Comparison of ENCODE assay signal across 1 cellular context in the genomic region with DNA sequence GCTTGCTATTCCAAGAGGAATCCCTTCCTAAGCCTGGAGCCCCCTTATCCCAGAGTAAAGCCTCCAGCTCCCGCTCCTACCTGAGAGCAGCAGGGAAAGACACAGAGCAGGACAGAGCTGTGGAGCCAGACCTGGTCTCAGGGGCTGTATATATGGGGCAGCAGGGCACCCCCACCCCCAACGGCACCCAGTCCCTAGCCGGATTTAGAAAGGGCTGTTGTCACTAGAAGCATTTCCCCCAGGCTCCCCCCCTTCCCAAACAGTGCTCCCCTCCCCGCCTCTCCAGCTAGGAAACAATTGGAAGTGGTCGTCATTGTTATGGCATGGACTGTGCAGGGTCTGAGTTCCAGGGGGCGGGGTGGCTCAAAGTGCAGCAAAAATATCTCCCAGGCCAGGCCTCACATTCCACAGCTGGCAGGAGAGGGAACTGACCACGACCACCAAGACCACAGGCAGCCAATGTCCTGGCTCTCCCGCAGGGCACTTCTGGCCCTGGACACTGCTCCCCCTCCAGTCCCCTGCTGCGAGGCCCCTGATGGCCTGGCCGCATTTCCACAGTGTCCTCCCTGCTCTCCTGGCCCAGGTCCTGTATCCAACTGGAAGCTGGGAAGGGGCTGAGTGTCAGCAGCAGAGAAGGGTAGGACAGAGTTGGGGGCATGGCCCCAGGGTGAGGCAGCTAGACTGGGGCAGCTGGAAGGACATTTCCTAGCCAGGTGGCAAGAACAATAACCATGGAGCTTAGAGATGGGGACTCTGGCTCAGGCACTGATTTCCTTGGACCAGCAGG.
TF ChIP-seq lines count a peak whose summit lies in the region.

TSS of gene MYH7 (minus strand) at position 121 of the 787 bp plus-strand sequence. CDS start 1,928 bp downstream, outside the sequence.

TF ChIP-seq in HepG2, 621 proteins besides CTCF, POLR2A, EP300 and RAD21 (continued from another document and continues in another):
- TF ChIP-seq PPARG (CRISPR knock-in tag; conservative IDR thresholded peaks at IDR 0.05) (no peak), TEAD2 (CRISPR knock-in tag; IDR thresholded peaks at IDR 0.05) (0 out of 2 replicates have a peak, but pooled peaks have one; percentile 56), HNF4A (CRISPR knock-in tag; IDR thresholded peaks at IDR 0.05) (peak; percentile 93), KAT8 (CRISPR knock-in tag; IDR thresholded peaks at IDR 0.05) (no peak), KLF15 (CRISPR knock-in tag; IDR thresholded peaks at IDR 0.05; ENCODE audit: borderline replicate concordance) (no peak), THAP11 (CRISPR knock-in tag; IDR thresholded peaks at IDR 0.05) (no peak), ZNF747 (CRISPR knock-in tag; IDR thresholded peaks at IDR 0.05; ENCODE audit: borderline replicate concordance) (peak; percentile 44; the same call in 1 of the 2 replicates), HOXA3 (CRISPR knock-in tag; IDR thresholded peaks at IDR 0.05) (peak; percentile 57; the same call in 1 of the 2 replicates), ZNF337 (CRISPR knock-in tag; IDR thresholded peaks at IDR 0.05; ENCODE audit: borderline replicate concordance, low read depth) (no peak), FOSL2 (CRISPR knock-in tag; IDR thresholded peaks at IDR 0.05) (no peak), ZNF18 (CRISPR knock-in tag; IDR thresholded peaks at IDR 0.05; ENCODE audit: insufficient replicate concordance) (no peak), ZNF34 (CRISPR knock-in tag; IDR thresholded peaks at IDR 0.05; ENCODE audit: borderline replicate concordance) (no peak), ZNF513 (CRISPR knock-in tag; conservative IDR thresholded peaks at IDR 0.05) (no peak), EEA1 (CRISPR knock-in tag; IDR thresholded peaks at IDR 0.05; ENCODE audit: borderline replicate concordance) (peak; percentile 85; the same call in 1 of the 2 replicates), KDM1A (CRISPR knock-in tag; IDR thresholded peaks at IDR 0.05) (no peak), ZNF143 (CRISPR knock-in tag; IDR thresholded peaks at IDR 0.05) (no peak), IKZF1 (IDR thresholded peaks at IDR 0.05) (no peak), SMAD1 (CRISPR knock-in tag; IDR thresholded peaks at IDR 0.05; ENCODE audit: borderline replicate concordance, low read depth) (0 out of 2 replicates have a peak, but pooled peaks have one; percentile 65), ZNF276 (CRISPR knock-in tag; IDR thresholded peaks at IDR 0.05; ENCODE audit: low read depth) (no peak), NR2C2 (CRISPR knock-in tag; IDR thresholded peaks at IDR 0.05; ENCODE audit: borderline replicate concordance) (no peak), MIER2 (CRISPR knock-in tag; IDR thresholded peaks at IDR 0.05) (no peak), SIX4 (CRISPR knock-in tag; IDR thresholded peaks at IDR 0.05) (no peak), ZNF263 (CRISPR knock-in tag; IDR thresholded peaks at IDR 0.05) (peak; percentile 87), ZNF260 (CRISPR knock-in tag; IDR thresholded peaks at IDR 0.05; ENCODE audit: borderline replicate concordance, low read depth) (no peak), ZNF44 (CRISPR knock-in tag; IDR thresholded peaks at IDR 0.05) (no peak), PHB2 (IDR thresholded peaks at IDR 0.05; ENCODE audit: partially characterized antibody) (no peak), ZNF816 (CRISPR knock-in tag; IDR thresholded peaks at IDR 0.05; ENCODE audit: borderline replicate concordance) (no peak), ATF7 (IDR thresholded peaks at IDR 0.05) (no peak), ATF7 (CRISPR knock-in tag; IDR thresholded peaks at IDR 0.05) (peak; percentile 95), BORCS8-MEF2B (CRISPR knock-in tag; IDR thresholded peaks at IDR 0.05) (0 out of 2 replicates have a peak, but pooled peaks have one; percentile 32), DBP (CRISPR knock-in tag; IDR thresholded peaks at IDR 0.05; ENCODE audit: not compliant biosample characterization) (no peak), ZNF878 (CRISPR knock-in tag; IDR thresholded peaks at IDR 0.05) (no peak), CBX2 (IDR thresholded peaks at IDR 0.05; ENCODE audit: low read depth, low read length) (no peak; the same call in 1 of the 2 replicates), CBX2 (CRISPR knock-in tag; IDR thresholded peaks at IDR 0.05; ENCODE audit: low read depth) (no peak), ZNF234 (CRISPR knock-in tag; conservative IDR thresholded peaks at IDR 0.05) (no peak), ZGPAT (CRISPR knock-in tag; IDR thresholded peaks at IDR 0.05) (no peak), MTF2 (CRISPR knock-in tag; IDR thresholded peaks at IDR 0.05; ENCODE audit: borderline replicate concordance) (peak; percentile 72; the same call in 1 of the 2 replicates), ZNF543 (CRISPR knock-in tag; IDR thresholded peaks at IDR 0.05) (0 out of 2 replicates have a peak, but pooled peaks have one; percentile 64)
- TF ChIP-seq, protein P1, sequence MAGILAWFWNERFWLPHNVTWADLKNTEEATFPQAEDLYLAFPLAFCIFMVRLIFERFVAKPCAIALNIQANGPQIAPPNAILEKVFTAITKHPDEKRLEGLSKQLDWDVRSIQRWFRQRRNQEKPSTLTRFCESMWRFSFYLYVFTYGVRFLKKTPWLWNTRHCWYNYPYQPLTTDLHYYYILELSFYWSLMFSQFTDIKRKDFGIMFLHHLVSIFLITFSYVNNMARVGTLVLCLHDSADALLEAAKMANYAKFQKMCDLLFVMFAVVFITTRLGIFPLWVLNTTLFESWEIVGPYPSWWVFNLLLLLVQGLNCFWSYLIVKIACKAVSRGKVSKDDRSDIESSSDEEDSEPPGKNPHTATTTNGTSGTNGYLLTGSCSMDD (CRISPR knock-in tag; IDR thresholded peaks at IDR 0.05): no peak
- TF ChIP-seq, protein P2, sequence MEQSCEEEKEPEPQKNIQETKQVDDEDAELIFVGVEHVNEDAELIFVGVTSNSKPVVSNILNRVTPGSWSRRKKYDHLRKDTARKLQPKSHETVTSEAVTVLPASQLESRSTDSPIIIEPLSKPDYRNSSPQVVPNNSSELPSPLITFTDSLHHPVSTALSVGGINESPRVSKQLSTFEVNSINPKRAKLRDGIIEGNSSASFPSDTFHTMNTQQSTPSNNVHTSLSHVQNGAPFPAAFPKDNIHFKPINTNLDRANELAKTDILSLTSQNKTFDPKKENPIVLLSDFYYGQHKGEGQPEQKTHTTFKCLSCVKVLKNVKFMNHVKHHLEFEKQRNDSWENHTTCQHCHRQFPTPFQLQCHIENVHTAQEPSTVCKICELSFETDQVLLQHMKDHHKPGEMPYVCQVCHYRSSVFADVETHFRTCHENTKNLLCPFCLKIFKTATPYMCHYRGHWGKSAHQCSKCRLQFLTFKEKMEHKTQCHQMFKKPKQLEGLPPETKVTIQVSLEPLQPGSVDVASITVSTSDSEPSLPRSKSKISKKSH (CRISPR knock-in tag; IDR thresholded peaks at IDR 0.05; ENCODE audit: borderline replicate concordance): no peak; the same call in none of the 2 replicates
- TF ChIP-seq, protein P3, sequence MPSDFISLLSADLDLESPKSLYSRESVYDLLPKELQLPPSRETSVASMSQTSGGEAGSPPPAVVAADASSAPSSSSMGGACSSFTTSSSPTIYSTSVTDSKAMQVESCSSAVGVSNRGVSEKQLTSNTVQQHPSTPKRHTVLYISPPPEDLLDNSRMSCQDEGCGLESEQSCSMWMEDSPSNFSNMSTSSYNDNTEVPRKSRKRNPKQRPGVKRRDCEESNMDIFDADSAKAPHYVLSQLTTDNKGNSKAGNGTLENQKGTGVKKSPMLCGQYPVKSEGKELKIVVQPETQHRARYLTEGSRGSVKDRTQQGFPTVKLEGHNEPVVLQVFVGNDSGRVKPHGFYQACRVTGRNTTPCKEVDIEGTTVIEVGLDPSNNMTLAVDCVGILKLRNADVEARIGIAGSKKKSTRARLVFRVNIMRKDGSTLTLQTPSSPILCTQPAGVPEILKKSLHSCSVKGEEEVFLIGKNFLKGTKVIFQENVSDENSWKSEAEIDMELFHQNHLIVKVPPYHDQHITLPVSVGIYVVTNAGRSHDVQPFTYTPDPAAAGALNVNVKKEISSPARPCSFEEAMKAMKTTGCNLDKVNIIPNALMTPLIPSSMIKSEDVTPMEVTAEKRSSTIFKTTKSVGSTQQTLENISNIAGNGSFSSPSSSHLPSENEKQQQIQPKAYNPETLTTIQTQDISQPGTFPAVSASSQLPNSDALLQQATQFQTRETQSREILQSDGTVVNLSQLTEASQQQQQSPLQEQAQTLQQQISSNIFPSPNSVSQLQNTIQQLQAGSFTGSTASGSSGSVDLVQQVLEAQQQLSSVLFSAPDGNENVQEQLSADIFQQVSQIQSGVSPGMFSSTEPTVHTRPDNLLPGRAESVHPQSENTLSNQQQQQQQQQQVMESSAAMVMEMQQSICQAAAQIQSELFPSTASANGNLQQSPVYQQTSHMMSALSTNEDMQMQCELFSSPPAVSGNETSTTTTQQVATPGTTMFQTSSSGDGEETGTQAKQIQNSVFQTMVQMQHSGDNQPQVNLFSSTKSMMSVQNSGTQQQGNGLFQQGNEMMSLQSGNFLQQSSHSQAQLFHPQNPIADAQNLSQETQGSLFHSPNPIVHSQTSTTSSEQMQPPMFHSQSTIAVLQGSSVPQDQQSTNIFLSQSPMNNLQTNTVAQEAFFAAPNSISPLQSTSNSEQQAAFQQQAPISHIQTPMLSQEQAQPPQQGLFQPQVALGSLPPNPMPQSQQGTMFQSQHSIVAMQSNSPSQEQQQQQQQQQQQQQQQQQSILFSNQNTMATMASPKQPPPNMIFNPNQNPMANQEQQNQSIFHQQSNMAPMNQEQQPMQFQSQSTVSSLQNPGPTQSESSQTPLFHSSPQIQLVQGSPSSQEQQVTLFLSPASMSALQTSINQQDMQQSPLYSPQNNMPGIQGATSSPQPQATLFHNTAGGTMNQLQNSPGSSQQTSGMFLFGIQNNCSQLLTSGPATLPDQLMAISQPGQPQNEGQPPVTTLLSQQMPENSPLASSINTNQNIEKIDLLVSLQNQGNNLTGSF (CRISPR knock-in tag; IDR thresholded peaks at IDR 0.05): no peak; the same call in 1 of the 2 replicates
